ENCODE assay signal across 16 cellular contexts in genomic region chr2:241120440-241120839, GRCh38.
"Had no signal": no experiment of that assay in that cellular context is flagged by ENCODE, and none has a peak within 500 bp of the region (broad histone marks: within the 10 kb centered on the region; RNA-seq: fewer than 3 reads in every experiment).

No MANE protein-coding gene starts in this region.

- H3K27ac Mint-ChIP-seq: activated naive CD4-positive, alpha-beta T cell treated with anti-CD3 and anti-CD28 coated beads for 36 hours; endodermal cell; nephron had no signal

- DNase-seq: activated CD4-positive, alpha-beta T cell treated with anti-CD3 and anti-CD28 coated beads, Interleukin-2, amount 50 U/mL, for 48 hours; activated naive CD4-positive, alpha-beta T cell treated with anti-CD3 and anti-CD28 coated beads for 36 hours; cerebellar nuclear complex; endodermal cell; esophagus squamous epithelium; head of caudate nucleus; hypothalamus; midbrain; ovary; spleen; stimulated activated CD4-positive, alpha-beta T cell treated with anti-CD3 and anti-CD28 coated beads, Interleukin-4, amount 100 ng/mL, for 1 hour; transverse colon; WERI-Rb-1 had no signal

- H3K9me3 Mint-ChIP-seq: nephron; T-helper 2 cell treated with Interferon-gamma antibody and Interleukin-4, amounts not matched to agents 5 μg/mL and 100 μg/mL, for 36 hours had no signal

- H3K4me1 Mint-ChIP-seq: endodermal cell, nephron had no signal

- ATAC-seq: gastroesophageal sphincter had no signal

- H3K4me3 Mint-ChIP-seq: activated naive CD4-positive, alpha-beta T cell treated with anti-CD3 and anti-CD28 coated beads for 36 hours; endodermal cell; nephron; T-helper 2 cell treated with Interferon-gamma antibody and Interleukin-4, amounts not matched to agents 5 μg/mL and 100 μg/mL, for 36 hours had no signal
